2 cellular contexts compared by ENCODE assay signal in the genomic region with DNA sequence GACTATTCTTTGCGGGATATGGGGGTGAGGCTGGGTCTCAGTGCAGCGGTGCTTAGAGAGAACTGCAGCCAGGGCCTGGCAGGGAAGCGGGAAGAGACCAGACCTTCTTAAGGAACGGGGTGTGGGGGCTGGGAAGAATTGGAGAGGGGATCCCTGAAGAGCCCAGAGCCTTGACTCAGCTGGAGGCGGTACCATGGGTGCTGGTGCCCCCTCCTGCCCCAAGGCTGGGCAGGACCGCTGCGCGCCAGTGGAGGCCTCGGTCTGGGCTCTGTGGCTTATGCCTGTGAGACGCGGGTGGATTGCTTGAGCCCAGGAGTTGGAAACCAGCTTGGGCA.
A peak's percentile ranks its signal among the peaks of the same experiment; 100 is the strongest.
TF ChIP-seq lines count a peak whose summit lies in the region.

No MANE protein-coding gene starts in this region.

TF ChIP-seq in IMR-90, 13 proteins besides CTCF, POLR2A, EP300 and RAD21:
- TF ChIP-seq MAZ (IDR thresholded peaks at IDR 0.05; ENCODE audit: borderline replicate concordance, low read depth, low read length) (no peak), FOS (IDR thresholded peaks at IDR 0.05; ENCODE audit: low read depth, low read length) (no peak), RCOR1 (IDR thresholded peaks at IDR 0.05; ENCODE audit: insufficient replicate concordance, low read length) (no peak), MAFK (IDR thresholded peaks at IDR 0.05; ENCODE audit: low read depth, low read length) (no peak), MXI1 (IDR thresholded peaks at IDR 0.05; ENCODE audit: borderline replicate concordance, low read depth, low read length) (no peak), CEBPB (IDR thresholded peaks at IDR 0.05; ENCODE audit: low read depth, low read length) (no peak), CHD1 (IDR thresholded peaks at IDR 0.05; ENCODE audit: low read depth, low read length) (no peak), SMC3 (IDR thresholded peaks at IDR 0.05; ENCODE audit: low read depth, low read length) (no peak), NFE2L2 (IDR thresholded peaks at IDR 0.05; ENCODE audit: low read depth, low read length) (no peak), RFX5 (IDR thresholded peaks at IDR 0.05; ENCODE audit: low read depth, low read length) (no peak), BHLHE40 (IDR thresholded peaks at IDR 0.05; ENCODE audit: low read depth, low read length) (no peak)
- TF ChIP-seq, protein P1, sequence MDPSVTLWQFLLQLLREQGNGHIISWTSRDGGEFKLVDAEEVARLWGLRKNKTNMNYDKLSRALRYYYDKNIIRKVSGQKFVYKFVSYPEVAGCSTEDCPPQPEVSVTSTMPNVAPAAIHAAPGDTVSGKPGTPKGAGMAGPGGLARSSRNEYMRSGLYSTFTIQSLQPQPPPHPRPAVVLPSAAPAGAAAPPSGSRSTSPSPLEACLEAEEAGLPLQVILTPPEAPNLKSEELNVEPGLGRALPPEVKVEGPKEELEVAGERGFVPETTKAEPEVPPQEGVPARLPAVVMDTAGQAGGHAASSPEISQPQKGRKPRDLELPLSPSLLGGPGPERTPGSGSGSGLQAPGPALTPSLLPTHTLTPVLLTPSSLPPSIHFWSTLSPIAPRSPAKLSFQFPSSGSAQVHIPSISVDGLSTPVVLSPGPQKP (IDR thresholded peaks at IDR 0.05; ENCODE audit: borderline replicate concordance, low read depth, low read length): no peak
- TF ChIP-seq, protein P2, sequence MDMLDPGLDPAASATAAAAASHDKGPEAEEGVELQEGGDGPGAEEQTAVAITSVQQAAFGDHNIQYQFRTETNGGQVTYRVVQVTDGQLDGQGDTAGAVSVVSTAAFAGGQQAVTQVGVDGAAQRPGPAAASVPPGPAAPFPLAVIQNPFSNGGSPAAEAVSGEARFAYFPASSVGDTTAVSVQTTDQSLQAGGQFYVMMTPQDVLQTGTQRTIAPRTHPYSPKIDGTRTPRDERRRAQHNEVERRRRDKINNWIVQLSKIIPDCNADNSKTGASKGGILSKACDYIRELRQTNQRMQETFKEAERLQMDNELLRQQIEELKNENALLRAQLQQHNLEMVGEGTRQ (IDR thresholded peaks at IDR 0.05; ENCODE audit: low read depth, low read length): no peak

TF ChIP-seq in K562, 482 proteins besides CTCF, POLR2A, EP300 and RAD21:
- 0 out of 2 replicates have a peak, but pooled peaks have one; percentile 10 for TF ChIP-seq ERF (CRISPR knock-in tag; IDR thresholded peaks at IDR 0.05)
- TF ChIP-seq ZNF444 (CRISPR knock-in tag; IDR thresholded peaks at IDR 0.05): no peak
- TF ChIP-seq RBBP5 (IDR thresholded peaks at IDR 0.05; ENCODE audit: borderline replicate concordance, insufficient read depth, low read length, poor library complexity, severe bottlenecking): no peak
- no peak for TF ChIP-seq DMBX1 (CRISPR knock-in tag; IDR thresholded peaks at IDR 0.05; ENCODE audit: borderline replicate concordance)
- TF ChIP-seq TRIM24 (IDR thresholded peaks at IDR 0.05): no peak
- TF ChIP-seq, protein P3, sequence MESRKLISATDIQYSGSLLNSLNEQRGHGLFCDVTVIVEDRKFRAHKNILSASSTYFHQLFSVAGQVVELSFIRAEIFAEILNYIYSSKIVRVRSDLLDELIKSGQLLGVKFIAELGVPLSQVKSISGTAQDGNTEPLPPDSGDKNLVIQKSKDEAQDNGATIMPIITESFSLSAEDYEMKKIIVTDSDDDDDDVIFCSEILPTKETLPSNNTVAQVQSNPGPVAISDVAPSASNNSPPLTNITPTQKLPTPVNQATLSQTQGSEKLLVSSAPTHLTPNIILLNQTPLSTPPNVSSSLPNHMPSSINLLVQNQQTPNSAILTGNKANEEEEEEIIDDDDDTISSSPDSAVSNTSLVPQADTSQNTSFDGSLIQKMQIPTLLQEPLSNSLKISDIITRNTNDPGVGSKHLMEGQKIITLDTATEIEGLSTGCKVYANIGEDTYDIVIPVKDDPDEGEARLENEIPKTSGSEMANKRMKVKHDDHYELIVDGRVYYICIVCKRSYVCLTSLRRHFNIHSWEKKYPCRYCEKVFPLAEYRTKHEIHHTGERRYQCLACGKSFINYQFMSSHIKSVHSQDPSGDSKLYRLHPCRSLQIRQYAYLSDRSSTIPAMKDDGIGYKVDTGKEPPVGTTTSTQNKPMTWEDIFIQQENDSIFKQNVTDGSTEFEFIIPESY (CRISPR knock-in tag; IDR thresholded peaks at IDR 0.05): peak; percentile 93
- no peak for TF ChIP-seq SRSF3 (IDR thresholded peaks at IDR 0.05; ENCODE audit: insufficient read depth, low read length)
- TF ChIP-seq POLR2G (IDR thresholded peaks at IDR 0.05; ENCODE audit: low read depth, low read length): 0 out of 2 replicates have a peak, but pooled peaks have one; percentile 23
- no peak for TF ChIP-seq ESRRB (CRISPR knock-in tag; IDR thresholded peaks at IDR 0.05; ENCODE audit: borderline replicate concordance)
